Comparison of ENCODE assay signal across 31 cellular contexts in the genomic region with DNA sequence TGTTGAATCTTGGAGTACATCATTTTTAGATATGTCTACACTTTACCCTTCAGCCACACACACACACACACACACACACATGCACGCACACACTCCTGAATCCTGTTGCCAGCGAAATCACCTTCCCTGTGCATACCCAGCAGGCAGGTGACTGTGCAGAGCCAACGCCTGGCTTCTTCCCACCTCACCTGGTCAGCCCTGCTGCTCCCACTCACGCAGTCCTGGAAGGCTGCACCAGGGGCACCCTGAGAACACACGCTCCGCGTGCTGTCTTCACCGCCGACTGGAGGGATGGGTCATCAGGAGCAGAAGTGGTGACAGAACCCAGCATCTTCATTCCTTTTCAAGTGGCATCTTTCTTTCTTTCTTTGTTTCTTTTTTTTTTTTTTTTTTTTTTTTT.
"Had no signal": no experiment of that assay in that cellular context is flagged by ENCODE, and none has a peak within 500 bp of the region (broad histone marks: within the 10 kb centered on the region; RNA-seq: fewer than 3 reads in every experiment).

No MANE protein-coding gene starts in this region.

- H3K4me1 ChIP-seq: adrenal gland, ascending aorta, body of pancreas, breast epithelium had no signal

- H3K36me3 ChIP-seq: adrenal gland, ascending aorta, brain microvascular endothelial cell, breast epithelium, cardiac muscle cell had no signal

- H3K27me3 ChIP-seq: adrenal gland, ascending aorta, body of pancreas, breast epithelium, cardiac muscle cell had no signal

- H3K4me3 ChIP-seq: adrenal gland, ascending aorta, body of pancreas, breast epithelium, cardiac muscle cell had no signal

- H3K9me3 ChIP-seq: adrenal gland, ascending aorta, body of pancreas, breast epithelium had no signal

- FAIRE-seq: astrocyte, bronchial epithelial cell had no signal

- H3K27ac ChIP-seq: adrenal gland, ascending aorta, body of pancreas, brain microvascular endothelial cell, breast epithelium, cardiac muscle cell had no signal

- DNase-seq: activated effector memory CD4-positive, alpha-beta T cell treated with anti-CD3 and anti-CD28 coated beads, Interleukin-2, amount 50 U/mL, for 16 hours; activated effector memory CD4-positive, alpha-beta T cell treated with Interleukin-2 at 50 U/mL for 16 hours; activated gamma-delta T cell; activated gamma-delta T cell treated with Interleukin-2 at 50 U/mL for 16 hours; activated naive CD4-positive, alpha-beta T cell; activated naive CD4-positive, alpha-beta T cell treated with anti-CD3 and anti-CD28 coated beads for 36 hours; activated naive CD4-positive, alpha-beta T cell treated with anti-CD3 and anti-CD28 coated beads, Interleukin-2, amount 10 ng/mL, durations not matched to agents 7 days and 5 days; activated naive CD4-positive, alpha-beta T cell treated with anti-CD3 and anti-CD28 coated beads, Interleukin-2, amount 50 U/mL, for 16 hours; activated naive CD4-positive, alpha-beta T cell treated with Interleukin-2 at 50 U/mL for 16 hours; activated naive CD8-positive, alpha-beta T cell treated with anti-CD3 and anti-CD28 coated beads for 36 hours; activated naive CD8-positive, alpha-beta T cell treated with anti-CD3 and anti-CD28 coated beads, Interleukin-2, amount 10 ng/mL, durations not matched to agents 7 days and 5 days; activated naive CD8-positive, alpha-beta T cell treated with anti-CD3 and anti-CD28 coated beads, Interleukin-2, amount 50 U/mL, for 24 hours; activated T-cell treated with anti-CD3 and anti-CD28 coated beads, Interleukin-2, amount 50 U/mL, for 1 hour; activated T-cell treated with anti-CD3 and anti-CD28 coated beads, Interleukin-2, amount 50 U/mL, for 24 hours; activated T-cell treated with anti-CD3 and anti-CD28 coated beads, Interleukin-2, amount 50 U/mL, for 4 hours; activated T-cell treated with anti-CD3 and anti-CD28 coated beads, Interleukin-2, amount 50 U/mL, for 48 hours; activated T-cell treated with anti-CD3 and anti-CD28 coated beads, Interleukin-2, amount 50 U/mL, for 72 hours; adrenal gland; amniotic stem cell; amygdala; anterior cingulate cortex; body of pancreas; brain microvascular endothelial cell; caudate nucleus; central memory CD4-positive, alpha-beta T cell; cerebellar nuclear complex had no signal
